Comparison of ENCODE assay signal across 9 cellular contexts in the genomic region with DNA sequence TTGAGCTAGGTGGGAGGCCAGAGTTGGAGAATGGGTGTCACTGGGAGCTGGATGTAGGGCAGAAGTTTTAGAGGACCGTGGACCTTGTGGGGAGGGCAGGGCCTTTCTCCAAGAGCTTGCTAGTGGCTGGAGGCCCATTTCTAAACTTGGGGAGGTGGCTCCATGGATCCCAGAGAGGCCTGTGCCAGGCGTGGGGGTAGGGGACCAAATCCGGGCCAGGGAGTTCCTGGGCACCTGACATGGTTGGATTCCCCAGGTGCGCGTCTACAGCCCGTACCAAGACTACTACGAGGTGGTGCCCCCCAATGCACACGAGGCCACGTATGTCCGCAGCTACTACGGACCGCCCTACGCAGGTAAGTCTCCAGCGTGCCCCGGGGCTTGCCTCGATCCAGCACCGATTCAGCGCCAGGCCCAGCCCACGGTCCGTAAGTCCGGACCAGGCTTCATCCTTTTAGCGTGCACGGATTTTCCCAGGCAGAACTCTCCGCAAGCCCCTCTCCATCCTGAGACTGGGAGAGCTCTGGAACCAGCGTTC. TPM values are rescaled to one million over a fixed set of nuclear protein-coding genes. Genes with fewer than 3 reads are reported as not detected.
A peak's percentile ranks its signal among the peaks of the same experiment; 100 is the strongest.
DNase-seq lines count a peak whose midpoint lies in the region; ATAC-seq and TF ChIP-seq lines count a peak whose summit lies in the region.
"Had no signal": no experiment of that assay in that cellular context is flagged by ENCODE, and none has a peak within 500 bp of the region (broad histone marks: within the 10 kb centered on the region; RNA-seq: fewer than 3 reads in every experiment).

No MANE protein-coding gene starts in this region.

- H3K4me1 Mint-ChIP-seq in mesothelial cell of epicardium, result peaks cover 7% of the 10 kb centered on the region

- H3K27me3 Mint-ChIP-seq in mesothelial cell of epicardium (ENCODE audit: low read depth), result peaks cover 12% of the 10 kb centered on the region

- no peaks in the 10 kb centered on the region for H3K36me3 ChIP-seq in right atrium auricular region
- no peaks in the 10 kb centered on the region for H3K36me3 ChIP-seq in uterus
- H3K36me3 ChIP-seq: HAP-1 had no signal

- TF ChIP-seq POLR2A in uterus (IDR thresholded peaks at IDR 0.05), result no peak

- intact Hi-C loops in Right ventricle myocardium superior (cut with DNase I) (loop anchor here (2.0 kb wide), 2 partner anchors 36 to 264 kb away; no protein-coding TSS in a partner anchor), uterus (cut with DNase I; ENCODE audit: low total_unique reads) (no loop called here)

- H3K27ac ChIP-seq in right atrium auricular region (peak overlapping the region in 1 of 2 donors; percentile 13), uterus (peak overlapping the region; percentile 29 to 38)

- TF ChIP-seq CTCF in right atrium auricular region (IDR thresholded peaks at IDR 0.05) (no peak), cardiac fibroblast (IDR thresholded peaks at IDR 0.05; ENCODE audit: low read depth, low read length) (no peak), mesothelial cell of epicardium (IDR thresholded peaks at IDR 0.05; ENCODE audit: unreplicated experiment) (no peak), uterus (IDR thresholded peaks at IDR 0.05) (no peak)

- H3K4me3 ChIP-seq in right atrium auricular region (peak overlapping the region in 1 of 2 donors; percentile 41), cardiac fibroblast (replicated peaks in 1 of 2; ENCODE audit: low read depth in 2 of 2, low read length in 2 of 2) (peak overlapping the region; percentile 22 to 48), uterus (peak overlapping the region in 1 of 2 donors; percentile 28)

- H3K9me3 Mint-ChIP-seq in mesothelial cell of epicardium, result no peaks in the 10 kb centered on the region

- H3K9me3 ChIP-seq in right atrium auricular region (no peaks in the 10 kb centered on the region), uterus (no peaks in the 10 kb centered on the region)
- H3K9me3 ChIP-seq: HAP-1 had no signal

- DNase-seq in Right ventricle myocardium superior (no peak), right atrium auricular region (ENCODE audit: low spot score) (no peak), cardiac fibroblast (ENCODE audit: low read depth in 2 of 2) (no peak), mesothelial cell of epicardium (ENCODE audit: low spot score in 2 of 2, unreplicated experiment in 2 of 2) (no peak), uterus (no peak), epidermal melanocyte (ENCODE audit: insufficient read length, low spot score) (no peak), H4 (ENCODE audit: low spot score) (no peak)

- H3K27ac Mint-ChIP-seq in mesothelial cell of epicardium, result no peak overlapping the region

- peak overlapping the region; percentile 72 for H3K4me3 Mint-ChIP-seq in mesothelial cell of epicardium

- H3K4me1 ChIP-seq in right atrium auricular region (peaks cover 0 to 30% of the 10 kb centered on the region in 2 donors), uterus (no peaks in the 10 kb centered on the region)
- H3K4me1 ChIP-seq: HAP-1 had no signal

- H3K27me3 ChIP-seq in right atrium auricular region (no peaks in the 10 kb centered on the region), uterus (no peaks in the 10 kb centered on the region)

- ATAC-seq in Right ventricle myocardium superior (ENCODE audit: poor library complexity) (peak; percentile 21), HG03095 (IDR thresholded peaks at IDR 0.05; ENCODE audit: unreplicated experiment) (no peak)

- no peaks in the 10 kb centered on the region for H3K36me3 Mint-ChIP-seq in mesothelial cell of epicardium

RNA-seq across cellular contexts. Expression of a gene that starts 14.2 kb away (rescaled TPM):
- total RNA-seq in Right ventricle myocardium superior, result 13.7 TPM
- 10 to 100 TPM; 13.0 to 23.8 TPM for total RNA-seq in right atrium auricular region
- total RNA-seq in mesothelial cell of epicardium, result 6.1 to 9.0 TPM (median 8.0 TPM) in 3 replicates
- 1 to 10 TPM in 3 of 4 donors, not detected in 1; 5.6 to 7.5 (median 6.9) TPM for total RNA-seq in uterus
- total RNA-seq in H4 (2014; rRNA removed; shearing (Covaris generic)), result 0.10 TPM in 1 of 2 replicates, not detected in the other
